ENCODE assay signal across 19 cellular contexts in genomic region chr18:12366794-12367193, GRCh38.
"Had no signal": no experiment of that assay in that cellular context is flagged by ENCODE, and none has a peak within 500 bp of the region (broad histone marks: within the 10 kb centered on the region; RNA-seq: fewer than 3 reads in every experiment).

No MANE protein-coding gene starts in this region.

- H3K4me1 ChIP-seq: testis had no signal

- H3K4me3 ChIP-seq: cardiac muscle cell, gastrocnemius medialis, stomach, testis had no signal

- DNase-seq: activated CD4-positive, alpha-beta T cell treated with anti-CD3 and anti-CD28 coated beads, Interleukin-2, amount 50 U/mL, for 1 hour; activated CD8-positive, alpha-beta memory T cell treated with anti-CD3 and anti-CD28 coated beads for 24 hours; activated gamma-delta T cell; activated T-cell treated with anti-CD3 and anti-CD28 coated beads, Interleukin-2, amount 50 U/mL, for 48 hours; erythroblast; gastrocnemius medialis; occipital lobe; retina; SIG-M5; stimulated activated CD4-positive, alpha-beta T cell treated with anti-CD3 and anti-CD28 coated beads, Interleukin-2, amount 100 ng/mL, for 24 hours; stomach; T-cell; T-helper 9 cell; testis had no signal

- H3K27ac Mint-ChIP-seq: mesothelial cell of epicardium, T-cell, type B pancreatic cell had no signal

- H3K27me3 Mint-ChIP-seq: activated naive CD8-positive, alpha-beta T cell; T-cell; type B pancreatic cell had no signal

- H3K4me3 Mint-ChIP-seq: activated naive CD8-positive, alpha-beta T cell; mesothelial cell of epicardium; T-cell; type B pancreatic cell had no signal

- ATAC-seq: gastrocnemius medialis, SK-N-SH treated with all-trans-retinoic acid at 6 μM for 48 hours, T-cell had no signal

- H3K27ac ChIP-seq: stomach, testis had no signal

- H3K9me3 ChIP-seq: gastrocnemius medialis, stomach, testis had no signal

- H3K27me3 ChIP-seq: cardiac muscle cell, gastrocnemius medialis, stomach, testis had no signal

- H3K9me3 Mint-ChIP-seq: mesothelial cell of epicardium, T-cell, type B pancreatic cell had no signal
